In genomic region chr2:206068207-206068606, GRCh38 we compare ENCODE assay signal across 33 cellular contexts.
"Had no signal": no experiment of that assay in that cellular context is flagged by ENCODE, and none has a peak within 500 bp of the region (broad histone marks: within the 10 kb centered on the region; RNA-seq: fewer than 3 reads in every experiment).

No MANE protein-coding gene starts in this region.

- DNase-seq: activated CD4-positive, alpha-beta memory T cell treated with anti-CD3 and anti-CD28 coated beads for 36 hours; activated CD4-positive, alpha-beta T cell treated with anti-CD3 and anti-CD28 coated beads for 4 hours; activated CD4-positive, alpha-beta T cell treated with anti-CD3 and anti-CD28 coated beads, Interleukin-2, amount 10 ng/mL, durations not matched to agents 24 days and 14 days; activated CD4-positive, alpha-beta T cell treated with anti-CD3 and anti-CD28 coated beads, Interleukin-2, amount 50 U/mL, for 1 hour; activated CD4-positive, alpha-beta T cell treated with anti-CD3 and anti-CD28 coated beads, Interleukin-2, amount 50 U/mL, for 4 hours; activated CD4-positive, CD25-positive, alpha-beta regulatory T cell treated with anti-CD3 and anti-CD28 coated beads, Interleukin-2, amount 50 U/mL, for 72 hours; activated CD8-positive, alpha-beta memory T cell treated with anti-CD3 and anti-CD28 coated beads, Interleukin-2, amount 50 U/mL, for 4 hours; activated CD8-positive, alpha-beta T cell treated with anti-CD3 and anti-CD28 coated beads for 36 hours; activated effector memory CD4-positive, alpha-beta T cell treated with anti-CD3 and anti-CD28 coated beads, Interleukin-2, amount 50 U/mL, for 16 hours; activated gamma-delta T cell treated with Interleukin-2 at 50 U/mL for 16 hours; activated naive CD4-positive, alpha-beta T cell; activated naive CD4-positive, alpha-beta T cell treated with anti-CD3 and anti-CD28 coated beads for 36 hours; activated naive CD4-positive, alpha-beta T cell treated with anti-CD3 and anti-CD28 coated beads, Interleukin-2, amount 50 U/mL, for 16 hours; activated naive CD8-positive, alpha-beta T cell treated with anti-CD3 and anti-CD28 coated beads for 36 hours; activated T-cell treated with anti-CD3 and anti-CD28 coated beads for 4 hours; activated T-cell treated with anti-CD3 and anti-CD28 coated beads, Interleukin-2, amount 50 U/mL, for 1 hour; activated T-cell treated with anti-CD3 and anti-CD28 coated beads, Interleukin-2, amount 50 U/mL, for 4 hours; activated T-cell treated with anti-CD3 and anti-CD28 coated beads, Interleukin-2, amount 50 U/mL, for 72 hours; adrenal gland; amniotic stem cell; aorta; body of pancreas; brain microvascular endothelial cell; central memory CD4-positive, alpha-beta T cell; T-helper 1 cell; T-helper 2 cell; T-helper 9 cell had no signal

- H3K9me3 ChIP-seq: adrenal gland, body of pancreas, breast epithelium had no signal

- H3K4me3 ChIP-seq: adrenal gland, body of pancreas, breast epithelium had no signal

- H3K4me1 ChIP-seq: body of pancreas, breast epithelium had no signal

- H3K27me3 ChIP-seq: adrenal gland, body of pancreas, brain microvascular endothelial cell, breast epithelium had no signal

- ATAC-seq: activated CD8-positive, alpha-beta T cell treated with anti-CD3 and anti-CD28 coated beads for 36 hours; activated naive CD4-positive, alpha-beta T cell treated with anti-CD3 and anti-CD28 coated beads, Interleukin-2, amount 50 U/mL, for 72 hours; activated T-cell treated with anti-CD3 and anti-CD28 coated beads, Interleukin-2, amount 50 U/mL, for 4 hours; activated T-cell treated with anti-CD3 and anti-CD28 coated beads, Interleukin-2, amount 50 U/mL, for 72 hours; activated T-helper 17 cell treated with anti-CD3 and anti-CD28 coated beads, Interleukin-2, amount 50 U/mL, for 72 hours; body of pancreas had no signal

- H3K27ac ChIP-seq: adrenal gland, body of pancreas, brain microvascular endothelial cell, breast epithelium, VCaP had no signal

- FAIRE-seq: astrocyte, TTC549 had no signal

- H3K36me3 ChIP-seq: adrenal gland, brain microvascular endothelial cell, breast epithelium had no signal
